Comparison of ENCODE assay signal across 8 cellular contexts in genomic region chr15:94592495-94592894, GRCh38.
"Had no signal": no experiment of that assay in that cellular context is flagged by ENCODE, and none has a peak within 500 bp of the region (broad histone marks: within the 10 kb centered on the region; RNA-seq: fewer than 3 reads in every experiment).

No MANE protein-coding gene starts in this region.

- DNase-seq: GM23248, GOT3, H7, HFFc6, IMR-90 had no signal

- H3K36me3 ChIP-seq: HAP-1 had no signal

- H3K27ac ChIP-seq: GM23248 had no signal

- H3K9me3 ChIP-seq: HAP-1 had no signal

- H3K4me3 ChIP-seq: GM23248, HAP-1, K562 had no signal

- H3K4me1 ChIP-seq: HAP-1 had no signal

- ATAC-seq: HCT116, K562 had no signal

- H3K4me3 Mint-ChIP-seq: HFFc6 had no signal

- H3K27ac Mint-ChIP-seq: HFFc6 had no signal
